12 cellular contexts compared by ENCODE assay signal in the genomic region with DNA sequence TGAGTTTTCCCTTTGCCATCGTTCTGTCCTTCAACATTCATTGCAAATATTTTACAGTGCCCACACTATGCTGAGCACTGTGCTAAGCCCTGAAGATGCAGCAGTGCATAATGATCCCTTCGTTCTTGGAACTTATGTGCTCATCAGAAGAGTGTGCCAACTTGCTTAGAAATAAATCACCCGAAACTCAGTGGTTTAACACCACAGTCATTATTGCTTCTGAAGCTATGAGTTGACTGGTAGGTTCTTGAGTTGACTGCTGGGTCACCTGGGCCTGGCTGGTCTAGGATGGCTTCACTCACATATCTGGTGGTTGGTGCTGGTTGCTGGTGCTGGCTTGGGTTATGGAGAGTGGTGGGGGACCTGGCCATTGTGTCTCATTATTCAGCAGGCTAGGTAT.
"Had no signal": no experiment of that assay in that cellular context is flagged by ENCODE, and none has a peak within 500 bp of the region (broad histone marks: within the 10 kb centered on the region; RNA-seq: fewer than 3 reads in every experiment).

No MANE protein-coding gene starts in this region.

- H3K36me3 ChIP-seq: ascending aorta, breast epithelium, tibial artery had no signal

- H3K4me3 ChIP-seq: ascending aorta, breast epithelium, tibial artery had no signal

- H3K4me1 ChIP-seq: breast epithelium had no signal

- H3K4me3 Mint-ChIP-seq: nephron progenitor cell had no signal

- H3K27ac ChIP-seq: ascending aorta, breast epithelium, tibial artery had no signal

- H3K27me3 ChIP-seq: ascending aorta, breast epithelium, tibial artery had no signal

- DNase-seq: activated effector memory CD4-positive, alpha-beta T cell treated with Interleukin-2 at 50 U/mL for 16 hours; cerebellar nuclear complex; effector CD8-positive, alpha-beta T cell; hypothalamus; kidney; mesendoderm; nephron progenitor cell; occipital lobe; SIG-M5; tibial artery had no signal

- H3K9me3 ChIP-seq: ascending aorta, breast epithelium, tibial artery had no signal
